Comparison of ENCODE assay signal across 21 cellular contexts in genomic region chr3:185540705-185541104, GRCh38. TPM values are rescaled to one million over a fixed set of nuclear protein-coding genes. Genes with fewer than 3 reads are reported as not detected.
DNase-seq lines count a peak whose midpoint lies in the region; ATAC-seq and TF ChIP-seq lines count a peak whose summit lies in the region.
"Had no signal": no experiment of that assay in that cellular context is flagged by ENCODE, and none has a peak within 500 bp of the region (broad histone marks: within the 10 kb centered on the region; RNA-seq: fewer than 3 reads in every experiment).

No MANE protein-coding gene starts in this region.

- H3K27ac ChIP-seq in spleen = no peak overlapping the region
- H3K27ac ChIP-seq: 22Rv1, GM23248 had no signal

- H3K36me3 Mint-ChIP-seq in WTC11 = no peaks in the 10 kb centered on the region
- H3K36me3 Mint-ChIP-seq: CD14-positive monocyte; CD8-positive, alpha-beta memory T cell had no signal

- H3K27me3 ChIP-seq in spleen (replicated peaks in 1 of 7) = peaks cover 0 to 5% (median 0%) of the 10 kb centered on the region in 7 donors
- H3K27me3 ChIP-seq: BE2C; BLaER1 treated with 17β-estradiol and CSF1 and Interleukin-3, amounts not matched to agents 10 nM and 100 nM had no signal

- no peak for TF ChIP-seq POLR2A in spleen (IDR thresholded peaks at IDR 0.05)

- no peak for TF ChIP-seq CTCF in WTC11 (IDR thresholded peaks at IDR 0.05)
- TF ChIP-seq CTCF in spleen (IDR thresholded peaks at IDR 0.05 in 8 of 11, conservative IDR thresholded peaks at IDR 0.05 in 3 of 11) = no peak

- no peak overlapping the region for H3K4me3 Mint-ChIP-seq in WTC11
- H3K4me3 Mint-ChIP-seq: CD14-positive monocyte; CD4-positive, alpha-beta T cell; CD8-positive, alpha-beta memory T cell had no signal

- CTCF ChIA-PET in WTC11 (lab: Charles Lee) = interaction anchor here (0.7 to 1.7 kb wide), 3 partner anchors 11 to 35 kb away, joined by 3 to 8 read pairs (median 3); partner anchors contain the start of gene LIPH

- ATAC-seq in Right ventricle myocardium inferior (no peak), WTC11 (no peak), HG02763 (IDR thresholded peaks at IDR 0.05; ENCODE audit: unreplicated experiment) (no peak), GM21447 (IDR thresholded peaks at IDR 0.05; ENCODE audit: unreplicated experiment) (no peak)

- H3K4me1 Mint-ChIP-seq in WTC11 = no peaks in the 10 kb centered on the region; the same call in 1 of the 2 replicates

- intact Hi-C loops in cardiac septum (cut with DNase I) = no loop called here
- intact Hi-C loops in Right ventricle myocardium inferior (cut with DNase I) = no loop called here
- intact Hi-C loops in spleen (cut with DNase I; ENCODE audit: low total_unique reads) = no loop called here

- 87 to 95% (median 92%) methylated on average over 6 of the region's 6 CpGs for WGBS in spleen, 5 donors

- no peak overlapping the region for H3K27ac Mint-ChIP-seq in WTC11
- H3K27ac Mint-ChIP-seq: CD4-positive, alpha-beta T cell; CD8-positive, alpha-beta memory T cell had no signal

- no peak overlapping the region for H3K4me3 ChIP-seq in spleen
- H3K4me3 ChIP-seq: BLaER1 treated with 17β-estradiol and CSF1 and Interleukin-3, amounts not matched to agents 10 nM and 100 nM; GM23248 had no signal

- POLR2A ChIA-PET in WTC11 (lab: Charles Lee) = no interaction called here

- H3K4me1 ChIP-seq in spleen = peaks cover 0 to 14% (median 9%) of the 10 kb centered on the region in 6 donors

- peak; percentile 7 for DNase-seq in cardiac septum (ENCODE audit: low spot score)
- DNase-seq in Right ventricle myocardium inferior (ENCODE audit: missing footprints) = no peak
- no peak for DNase-seq in WTC11 (ENCODE audit: low spot score)
- DNase-seq in spleen = peak; percentile 12
- DNase-seq: AML-193; BE2C; CD4-positive, alpha-beta T cell; CD8-positive, alpha-beta memory T cell; DMS53; DMS79 treated with DMSO at 0.1 percent for 48 hours; GF-D8; GM23248; H7; HCEC 1CT had no signal

- H3K9me3 Mint-ChIP-seq in WTC11 = no peaks in the 10 kb centered on the region
- H3K9me3 Mint-ChIP-seq: CD4-positive, alpha-beta T cell; CD8-positive, alpha-beta memory T cell had no signal

- no peaks in the 10 kb centered on the region for H3K9me3 ChIP-seq in spleen
- H3K9me3 ChIP-seq: BE2C; BLaER1 treated with 17β-estradiol and CSF1 and Interleukin-3, amounts not matched to agents 10 nM and 100 nM had no signal

- no peaks in the 10 kb centered on the region for H3K36me3 ChIP-seq in spleen
- H3K36me3 ChIP-seq: BE2C; BLaER1 treated with 17β-estradiol and CSF1 and Interleukin-3, amounts not matched to agents 10 nM and 100 nM had no signal

- no peaks in the 10 kb centered on the region for H3K27me3 Mint-ChIP-seq in WTC11 (ENCODE audit: low read depth)
- H3K27me3 Mint-ChIP-seq: CD4-positive, alpha-beta T cell had no signal

TF ChIP-seq in WTC11, 78 proteins besides CTCF, POLR2A, EP300 and RAD21:
- TF ChIP-seq CBFB (CRISPR knock-in tag; IDR thresholded peaks at IDR 0.05; ENCODE audit: low read depth) (no peak), FOXP1 (CRISPR knock-in tag; IDR thresholded peaks at IDR 0.05; ENCODE audit: borderline replicate concordance) (no peak), NFYB (CRISPR knock-in tag; conservative IDR thresholded peaks at IDR 0.05; ENCODE audit: low read depth) (no peak), PRDM15 (CRISPR knock-in tag; IDR thresholded peaks at IDR 0.05) (peak; percentile 59; the same call in 1 of the 2 replicates), HMGA2 (CRISPR knock-in tag; IDR thresholded peaks at IDR 0.05) (no peak), ZNF396 (CRISPR knock-in tag; IDR thresholded peaks at IDR 0.05; ENCODE audit: borderline replicate concordance) (no peak)

RNA-seq across cellular contexts. Expression of gene LIPH, which starts 11.7 kb away (rescaled TPM):
- total RNA-seq in cardiac septum (0.51 TPM), Right ventricle myocardium inferior (0.22 TPM), WTC11 (2021) (0.07 to 0.27 TPM (median 0.11 TPM) in 3 replicates), spleen (1 to 10 TPM in 5 of 7 donors, under 1 TPM in 2; 0.83 to 3.1 (median 1.7) TPM)
- polyA plus RNA-seq in spleen = under 1 TPM; 0.03 to 0.38 (median 0.09) TPM
- total RNA-seq: CD4-positive, alpha-beta T cell; CD8-positive, alpha-beta memory T cell; G401; GM23248; H1 had no signal
- polyA plus RNA-seq: CD14-positive monocyte; CD8-positive, alpha-beta memory T cell had no signal

RNA-seq across cellular contexts. Expression of gene TMEM41A, which starts 41.9 kb away (rescaled TPM):
- 8.0 TPM for total RNA-seq in cardiac septum
- 10.0 TPM for total RNA-seq in Right ventricle myocardium inferior
- 14.4 to 17.2 TPM (median 15.7 TPM) in 3 replicates for total RNA-seq in WTC11 (2021)
- 10 to 100 TPM; 19.9 to 37.8 (median 26.8) TPM for total RNA-seq in spleen
- 1 to 10 TPM; 5.9 to 9.5 (median 6.7) TPM for polyA plus RNA-seq in spleen

RNA-seq across cellular contexts. Expression of gene SENP2, which starts 45.4 kb away (rescaled TPM):
- 36.7 TPM for total RNA-seq in cardiac septum
- total RNA-seq in Right ventricle myocardium inferior = 25.1 TPM
- total RNA-seq in WTC11 (2021) = 55.0 to 57.2 TPM (median 56.9 TPM) in 3 replicates
- 10 to 100 TPM; 19.2 to 40.0 (median 34.7) TPM for total RNA-seq in spleen
- 1 to 10 TPM; 4.8 to 8.7 (median 5.2) TPM for polyA plus RNA-seq in spleen

Comparison
In these comparisons a context has a peak if more than half of its experiments do, and no peak if none do; other contexts are left out.
1. DNase-seq: peak in cardiac septum (single experiment) and spleen (single experiment); none in Right ventricle myocardium inferior (single experiment) and WTC11 (single experiment).